ENCODE assay signal across 1 cellular context in genomic region chrX:153731117-153731844, GRCh38.
TF ChIP-seq lines count a peak whose summit lies in the region.

No MANE protein-coding gene starts in this region.

TF ChIP-seq in endothelial cell of umbilical vein, 7 proteins besides CTCF, POLR2A, EP300 and RAD21:
- no peak for TF ChIP-seq GATA2 (IDR thresholded peaks at IDR 0.05; ENCODE audit: insufficient read depth, insufficient read length, low read depth, low read length)
- no peak for TF ChIP-seq FOS (IDR thresholded peaks at IDR 0.05; ENCODE audit: borderline replicate concordance, insufficient read depth, low read length)
- TF ChIP-seq JUN (IDR thresholded peaks at IDR 0.05; ENCODE audit: borderline replicate concordance, insufficient read depth, insufficient read length, low read depth): no peak
- TF ChIP-seq MAX (IDR thresholded peaks at IDR 0.05; ENCODE audit: insufficient read depth, insufficient read length): no peak
- TF ChIP-seq POLR2AphosphoS5 (IDR thresholded peaks at IDR 0.05; ENCODE audit: insufficient read depth, low read depth, low read length): no peak
- no peak for TF ChIP-seq MYC (IDR thresholded peaks at IDR 0.05; ENCODE audit: low read depth, low read length)
- no peak for TF ChIP-seq EZH2 (IDR thresholded peaks at IDR 0.05; ENCODE audit: borderline replicate concordance, low read depth, low read length, severe bottlenecking)
